In genomic region chr17:59842901-59843652, GRCh38 we compare ENCODE assay signal across 1 cellular context.
TF ChIP-seq lines count a peak whose summit lies in the region.

No MANE protein-coding gene starts in this region.

TF ChIP-seq in K562, 482 proteins besides CTCF, POLR2A, EP300 and RAD21 (continued from another document and continues in another):
- TF ChIP-seq SAFB2 (IDR thresholded peaks at IDR 0.05; ENCODE audit: borderline replicate concordance, low read depth, low read length, severe bottlenecking) = no peak
- no peak for TF ChIP-seq BCOR (IDR thresholded peaks at IDR 0.05)
- peak; percentile 83 for TF ChIP-seq KHSRP (IDR thresholded peaks at IDR 0.05)
- 0 out of 2 replicates have a peak, but pooled peaks have one; percentile 25 for TF ChIP-seq AFF4 (CRISPR knock-in tag; IDR thresholded peaks at IDR 0.05)
- TF ChIP-seq TCF7L2 (IDR thresholded peaks at IDR 0.05; ENCODE audit: low read depth, low read length) = no peak
- no peak for TF ChIP-seq SMARCA5 (IDR thresholded peaks at IDR 0.05)
- TF ChIP-seq PRPF4 (IDR thresholded peaks at IDR 0.05; ENCODE audit: insufficient read depth, low read depth, low read length, poor library complexity, severe bottlenecking) = no peak
- no peak for TF ChIP-seq NFYB (IDR thresholded peaks at IDR 0.05; ENCODE audit: extremely low read depth, insufficient read length)
- TF ChIP-seq PHF21A (IDR thresholded peaks at IDR 0.05; ENCODE audit: borderline replicate concordance, low read depth) = 0 out of 2 replicates have a peak, but pooled peaks have one; percentile 11
- peak; percentile 58; the same call in 1 of the 2 replicates for TF ChIP-seq ADNP (tag; IDR thresholded peaks at IDR 0.05)
- 0 out of 2 replicates have a peak, but pooled peaks have one; percentile 25 for TF ChIP-seq ZNF644 (tag; IDR thresholded peaks at IDR 0.05; ENCODE audit: low read depth)
- peak; percentile 71; the same call in 1 of the 2 replicates for TF ChIP-seq SMAD3 (CRISPR knock-in tag; conservative IDR thresholded peaks at IDR 0.05)
- no peak for TF ChIP-seq HNRNPH1 (optimal IDR thresholded peaks at IDR 0.05; ENCODE audit: low read depth, low read length)
- TF ChIP-seq NFE2 (IDR thresholded peaks at IDR 0.05; ENCODE audit: low read depth) = peak; percentile 52
- TF ChIP-seq ZNF41 (CRISPR knock-in tag; conservative IDR thresholded peaks at IDR 0.05) = peak; percentile 2; the same call in 1 of the 2 replicates
- no peak for TF ChIP-seq ZNF778 (CRISPR knock-in tag; IDR thresholded peaks at IDR 0.05)
- no peak for TF ChIP-seq HSF4 (CRISPR knock-in tag; IDR thresholded peaks at IDR 0.05; ENCODE audit: borderline replicate concordance)
- peak; percentile 55; the same call in 1 of the 2 replicates for TF ChIP-seq CBX1 (IDR thresholded peaks at IDR 0.05; ENCODE audit: low read depth)
- no peak for TF ChIP-seq ZBTB34 (CRISPR knock-in tag; IDR thresholded peaks at IDR 0.05)
- TF ChIP-seq PHF8 (IDR thresholded peaks at IDR 0.05; ENCODE audit: borderline replicate concordance, low read length) = no peak
- TF ChIP-seq ELF4 (CRISPR knock-in tag; IDR thresholded peaks at IDR 0.05) = peak; percentile 93
- peak; percentile 97 for TF ChIP-seq ZNF717 (CRISPR knock-in tag; IDR thresholded peaks at IDR 0.05)
- peak; percentile 1; the same call in 1 of the 2 replicates for TF ChIP-seq GABPA (tag; conservative IDR thresholded peaks at IDR 0.05; ENCODE audit: low read depth)
- peak in 1 of 2 experiments; percentile 70; a peak in 3 of 4 replicates for TF ChIP-seq BCLAF1 (IDR thresholded peaks at IDR 0.05; ENCODE audit: borderline replicate concordance in 1 of 2, control insufficient read depth in 1 of 2, low read depth in 2 of 2, low read length in 1 of 2)
- no peak for TF ChIP-seq ZNF146 (CRISPR knock-in tag; IDR thresholded peaks at IDR 0.05; ENCODE audit: unreplicated experiment)
- TF ChIP-seq, protein P1, sequence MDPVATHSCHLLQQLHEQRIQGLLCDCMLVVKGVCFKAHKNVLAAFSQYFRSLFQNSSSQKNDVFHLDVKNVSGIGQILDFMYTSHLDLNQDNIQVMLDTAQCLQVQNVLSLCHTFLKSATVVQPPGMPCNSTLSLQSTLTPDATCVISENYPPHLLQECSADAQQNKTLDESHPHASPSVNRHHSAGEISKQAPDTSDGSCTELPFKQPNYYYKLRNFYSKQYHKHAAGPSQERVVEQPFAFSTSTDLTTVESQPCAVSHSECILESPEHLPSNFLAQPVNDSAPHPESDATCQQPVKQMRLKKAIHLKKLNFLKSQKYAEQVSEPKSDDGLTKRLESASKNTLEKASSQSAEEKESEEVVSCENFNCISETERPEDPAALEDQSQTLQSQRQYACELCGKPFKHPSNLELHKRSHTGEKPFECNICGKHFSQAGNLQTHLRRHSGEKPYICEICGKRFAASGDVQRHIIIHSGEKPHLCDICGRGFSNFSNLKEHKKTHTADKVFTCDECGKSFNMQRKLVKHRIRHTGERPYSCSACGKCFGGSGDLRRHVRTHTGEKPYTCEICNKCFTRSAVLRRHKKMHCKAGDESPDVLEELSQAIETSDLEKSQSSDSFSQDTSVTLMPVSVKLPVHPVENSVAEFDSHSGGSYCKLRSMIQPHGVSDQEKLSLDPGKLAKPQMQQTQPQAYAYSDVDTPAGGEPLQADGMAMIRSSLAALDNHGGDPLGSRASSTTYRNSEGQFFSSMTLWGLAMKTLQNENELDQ (CRISPR knock-in tag; IDR thresholded peaks at IDR 0.05; ENCODE audit: borderline replicate concordance) = peak; percentile 49; the same call in 1 of the 2 replicates
- 0 out of 2 replicates have a peak, but pooled peaks have one; percentile 85 for TF ChIP-seq ZC3H4 (CRISPR knock-in tag; IDR thresholded peaks at IDR 0.05; ENCODE audit: borderline replicate concordance)
- TF ChIP-seq, protein P2, sequence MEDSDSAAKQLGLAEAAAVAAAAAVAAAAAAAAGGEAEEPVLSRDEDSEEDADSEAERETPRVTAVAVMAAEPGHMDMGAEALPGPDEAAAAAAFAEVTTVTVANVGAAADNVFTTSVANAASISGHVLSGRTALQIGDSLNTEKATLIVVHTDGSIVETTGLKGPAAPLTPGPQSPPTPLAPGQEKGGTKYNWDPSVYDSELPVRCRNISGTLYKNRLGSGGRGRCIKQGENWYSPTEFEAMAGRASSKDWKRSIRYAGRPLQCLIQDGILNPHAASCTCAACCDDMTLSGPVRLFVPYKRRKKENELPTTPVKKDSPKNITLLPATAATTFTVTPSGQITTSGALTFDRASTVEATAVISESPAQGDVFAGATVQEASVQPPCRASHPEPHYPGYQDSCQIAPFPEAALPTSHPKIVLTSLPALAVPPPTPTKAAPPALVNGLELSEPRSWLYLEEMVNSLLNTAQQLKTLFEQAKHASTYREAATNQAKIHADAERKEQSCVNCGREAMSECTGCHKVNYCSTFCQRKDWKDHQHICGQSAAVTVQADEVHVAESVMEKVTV (CRISPR knock-in tag; IDR thresholded peaks at IDR 0.05) = peak; percentile 75
- TF ChIP-seq ZNF311 (CRISPR knock-in tag; IDR thresholded peaks at IDR 0.05) = no peak
- peak; percentile 82 for TF ChIP-seq NFXL1 (CRISPR knock-in tag; IDR thresholded peaks at IDR 0.05)
- TF ChIP-seq CEBPG (CRISPR knock-in tag; IDR thresholded peaks at IDR 0.05) = no peak
- no peak for TF ChIP-seq CEBPG (tag; conservative IDR thresholded peaks at IDR 0.05 in 1 of 2, IDR thresholded peaks at IDR 0.05 in 1 of 2)
- no peak for TF ChIP-seq ARID4B (CRISPR knock-in tag; IDR thresholded peaks at IDR 0.05)
- TF ChIP-seq MBD1 (CRISPR knock-in tag; IDR thresholded peaks at IDR 0.05) = no peak
- peak; percentile 92; the same call in 1 of the 2 replicates for TF ChIP-seq SREBF2 (CRISPR knock-in tag; IDR thresholded peaks at IDR 0.05)
- TF ChIP-seq, protein P3, sequence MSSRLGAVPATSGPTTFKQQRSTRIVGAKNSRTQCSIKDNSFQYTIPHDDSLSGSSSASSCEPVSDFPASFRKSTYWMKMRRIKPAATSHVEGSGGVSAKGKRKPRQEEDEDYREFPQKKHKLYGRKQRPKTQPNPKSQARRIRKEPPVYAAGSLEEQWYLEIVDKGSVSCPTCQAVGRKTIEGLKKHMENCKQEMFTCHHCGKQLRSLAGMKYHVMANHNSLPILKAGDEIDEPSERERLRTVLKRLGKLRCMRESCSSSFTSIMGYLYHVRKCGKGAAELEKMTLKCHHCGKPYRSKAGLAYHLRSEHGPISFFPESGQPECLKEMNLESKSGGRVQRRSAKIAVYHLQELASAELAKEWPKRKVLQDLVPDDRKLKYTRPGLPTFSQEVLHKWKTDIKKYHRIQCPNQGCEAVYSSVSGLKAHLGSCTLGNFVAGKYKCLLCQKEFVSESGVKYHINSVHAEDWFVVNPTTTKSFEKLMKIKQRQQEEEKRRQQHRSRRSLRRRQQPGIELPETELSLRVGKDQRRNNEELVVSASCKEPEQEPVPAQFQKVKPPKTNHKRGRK (tag; IDR thresholded peaks at IDR 0.05) = no peak
- TF ChIP-seq NFE2L1 (tag; IDR thresholded peaks at IDR 0.05; ENCODE audit: borderline replicate concordance, low read depth) = no peak
- TF ChIP-seq HOXB6 (CRISPR knock-in tag; IDR thresholded peaks at IDR 0.05; ENCODE audit: borderline replicate concordance) = peak; percentile 95
- TF ChIP-seq TEAD4 (IDR thresholded peaks at IDR 0.05; ENCODE audit: low read length) = peak; percentile 49; the same call in 1 of the 2 replicates
- no peak for TF ChIP-seq TEAD4 (CRISPR knock-in tag; IDR thresholded peaks at IDR 0.05; ENCODE audit: borderline replicate concordance)
- no peak for TF ChIP-seq NR4A1 (CRISPR knock-in tag; IDR thresholded peaks at IDR 0.05)
- TF ChIP-seq NR4A1 (tag; IDR thresholded peaks at IDR 0.05) = no peak
- TF ChIP-seq TSC22D4 (tag; IDR thresholded peaks at IDR 0.05) = no peak
- no peak for TF ChIP-seq NCOA1 (IDR thresholded peaks at IDR 0.05; ENCODE audit: low read depth)
- no peak for TF ChIP-seq ZNF431 (CRISPR knock-in tag; IDR thresholded peaks at IDR 0.05)
